Comparison of ENCODE assay signal across 9 cellular contexts in genomic region chr3:16048435-16049318, GRCh38.
DNase-seq lines count a peak whose midpoint lies in the region; ATAC-seq and TF ChIP-seq lines count a peak whose summit lies in the region.
"Had no signal": no experiment of that assay in that cellular context is flagged by ENCODE, and none has a peak within 500 bp of the region (broad histone marks: within the 10 kb centered on the region; RNA-seq: fewer than 3 reads in every experiment).

No MANE protein-coding gene starts in this region.

- intact Hi-C loops in gastrocnemius medialis (cut with DNase I; ENCODE audit: low total_unique reads) = loop anchor here (1.0 to 10.0 kb wide), 3 partner anchors 130 to 506 kb away; no protein-coding TSS in a partner anchor

- no peaks in the 10 kb centered on the region for H3K9me3 ChIP-seq in right atrium auricular region
- H3K9me3 ChIP-seq in gastrocnemius medialis = no peaks in the 10 kb centered on the region

- ATAC-seq in GM21515 (IDR thresholded peaks at IDR 0.05; ENCODE audit: unreplicated experiment) (peak; percentile 98), gastrocnemius medialis (peak; percentile 80 to 89)

- H3K4me3 ChIP-seq in right atrium auricular region = no peak overlapping the region
- H3K4me3 ChIP-seq in gastrocnemius medialis = peak overlapping the region in 2 of 4 donors; percentile 29 to 47
- H3K4me3 ChIP-seq: skin epidermis had no signal

- H3K36me3 ChIP-seq in right atrium auricular region (no peaks in the 10 kb centered on the region), gastrocnemius medialis (no peaks in the 10 kb centered on the region)

- H3K4me1 ChIP-seq in right atrium auricular region (peaks cover 0 to 6% of the 10 kb centered on the region in 2 donors), gastrocnemius medialis (peaks cover 4 to 20% of the 10 kb centered on the region in 2 donors)

- H3K27me3 ChIP-seq in right atrium auricular region (no peaks in the 10 kb centered on the region), gastrocnemius medialis (no peaks in the 10 kb centered on the region)

- H3K27ac ChIP-seq in right atrium auricular region = no peak overlapping the region
- H3K27ac ChIP-seq in gastrocnemius medialis = peak overlapping the region in 3 of 4 donors; percentile 1 to 87 (median 36)

- in situ Hi-C loops in gastrocnemius medialis (cut with MboI; ENCODE audit: low sequenced_read_pairs in 4 of 4) = loop anchor here in 3 of 4 donors (25.0 kb wide), 3 partner anchors 211 to 514 kb away; no protein-coding TSS in a partner anchor

- DNase-seq in NCI-H146 (lab: John Stamatoyannopoulos, UW) (peak; percentile 27), NCI-H146 treated with DMSO at 0.1 percent for 48 hours (lab: John Stamatoyannopoulos, UW; ENCODE audit: unreplicated experiment) (no peak), HT-29 (ENCODE audit: low spot score) (peak; percentile 73), RPMI7951 (ENCODE audit: low read depth) (peak; percentile 76), amniotic epithelial cell (ENCODE audit: low read depth) (peak; percentile 74), right atrium auricular region (ENCODE audit: low spot score) (no peak), gastrocnemius medialis (peak; percentile 53 to 61)

- peak; percentile 74 to 87 for TF ChIP-seq CTCF in right atrium auricular region (IDR thresholded peaks at IDR 0.05)
- peak; percentile 77 to 88 (median 87) for TF ChIP-seq CTCF in gastrocnemius medialis (IDR thresholded peaks at IDR 0.05 in 4 of 5, conservative IDR thresholded peaks at IDR 0.05 in 1 of 5)

- TF ChIP-seq POLR2A in gastrocnemius medialis (IDR thresholded peaks at IDR 0.05) = no peak

Comparison
In these comparisons a context has a peak if more than half of its experiments do, and no peak if none do; other contexts are left out.
1. DNase-seq: peak in NCI-H146 (single experiment), HT-29 (single experiment), RPMI7951 (single experiment), amniotic epithelial cell (single experiment) and gastrocnemius medialis (2 of 2); none in NCI-H146 treated with DMSO at 0.1 percent for 48 hours (single experiment) and right atrium auricular region (single experiment).
2. H3K27ac ChIP-seq: peak in gastrocnemius medialis (3 of 4); none in right atrium auricular region (0 of 2).